Comparison of ENCODE assay signal across 1 cellular context in the genomic region with DNA sequence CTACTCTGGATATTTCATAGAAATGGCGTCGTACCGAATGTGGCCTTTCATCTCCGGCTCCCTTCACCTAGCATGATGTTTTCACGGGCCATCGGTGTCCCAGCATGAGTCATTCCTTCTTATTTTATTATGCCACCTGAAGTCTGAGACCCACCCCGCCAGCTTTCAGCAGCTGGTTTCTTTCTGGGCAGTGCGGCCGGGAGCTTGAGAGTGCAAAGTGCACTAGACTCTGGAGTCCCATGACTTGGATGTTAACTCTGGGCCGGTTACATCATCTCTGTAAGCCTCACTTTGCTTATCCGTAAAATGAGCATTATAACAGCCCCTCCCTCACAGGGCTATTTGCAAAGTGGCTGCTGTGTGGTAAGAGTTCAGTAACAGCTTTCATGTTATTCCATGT.
TF ChIP-seq lines count a peak whose summit lies in the region.

No MANE protein-coding gene starts in this region.

TF ChIP-seq in K562, 482 proteins besides CTCF, POLR2A, EP300 and RAD21:
- TF ChIP-seq, protein P1, sequence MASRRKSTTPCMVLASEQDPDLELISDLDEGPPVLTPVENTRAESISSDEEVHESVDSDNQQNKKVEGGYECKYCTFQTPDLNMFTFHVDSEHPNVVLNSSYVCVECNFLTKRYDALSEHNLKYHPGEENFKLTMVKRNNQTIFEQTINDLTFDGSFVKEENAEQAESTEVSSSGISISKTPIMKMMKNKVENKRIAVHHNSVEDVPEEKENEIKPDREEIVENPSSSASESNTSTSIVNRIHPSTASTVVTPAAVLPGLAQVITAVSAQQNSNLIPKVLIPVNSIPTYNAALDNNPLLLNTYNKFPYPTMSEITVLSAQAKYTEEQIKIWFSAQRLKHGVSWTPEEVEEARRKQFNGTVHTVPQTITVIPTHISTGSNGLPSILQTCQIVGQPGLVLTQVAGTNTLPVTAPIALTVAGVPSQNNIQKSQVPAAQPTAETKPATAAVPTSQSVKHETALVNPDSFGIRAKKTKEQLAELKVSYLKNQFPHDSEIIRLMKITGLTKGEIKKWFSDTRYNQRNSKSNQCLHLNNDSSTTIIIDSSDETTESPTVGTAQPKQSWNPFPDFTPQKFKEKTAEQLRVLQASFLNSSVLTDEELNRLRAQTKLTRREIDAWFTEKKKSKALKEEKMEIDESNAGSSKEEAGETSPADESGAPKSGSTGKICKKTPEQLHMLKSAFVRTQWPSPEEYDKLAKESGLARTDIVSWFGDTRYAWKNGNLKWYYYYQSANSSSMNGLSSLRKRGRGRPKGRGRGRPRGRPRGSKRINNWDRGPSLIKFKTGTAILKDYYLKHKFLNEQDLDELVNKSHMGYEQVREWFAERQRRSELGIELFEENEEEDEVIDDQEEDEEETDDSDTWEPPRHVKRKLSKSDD (conservative IDR thresholded peaks at IDR 0.05; ENCODE audit: low read length), result no peak
- TF ChIP-seq NR2C1 (IDR thresholded peaks at IDR 0.05) (no peak), NR2C1 (tag; IDR thresholded peaks at IDR 0.05) (0 out of 2 replicates have a peak, but pooled peaks have one; percentile 37), U2AF1 (optimal IDR thresholded peaks at IDR 0.05; ENCODE audit: low read depth, low read length) (no peak), CEBPB (tag; IDR thresholded peaks at IDR 0.05) (0 out of 2 replicates have a peak, but pooled peaks have one; percentile 28), ATF7 (IDR thresholded peaks at IDR 0.05) (peak; percentile 61; the same call in 1 of the 2 replicates), JUND (IDR thresholded peaks at IDR 0.05; ENCODE audit: borderline replicate concordance, low read depth, low read length) (peak; percentile 53), JUND (tag; IDR thresholded peaks at IDR 0.05; ENCODE audit: borderline replicate concordance, low read depth, low read length) (no peak), CEBPG (CRISPR knock-in tag; IDR thresholded peaks at IDR 0.05) (peak; percentile 27; the same call in 1 of the 2 replicates), CEBPG (tag; conservative IDR thresholded peaks at IDR 0.05 in 1 of 2, IDR thresholded peaks at IDR 0.05 in 1 of 2) (peak in 1 of 2 experiments; percentile 56; a peak in 2 of 4 replicates), L3MBTL2 (IDR thresholded peaks at IDR 0.05) (0 out of 2 replicates have a peak, but pooled peaks have one; percentile 21), MAFK (IDR thresholded peaks at IDR 0.05; ENCODE audit: low read length) (no peak)
- TF ChIP-seq, protein P2, sequence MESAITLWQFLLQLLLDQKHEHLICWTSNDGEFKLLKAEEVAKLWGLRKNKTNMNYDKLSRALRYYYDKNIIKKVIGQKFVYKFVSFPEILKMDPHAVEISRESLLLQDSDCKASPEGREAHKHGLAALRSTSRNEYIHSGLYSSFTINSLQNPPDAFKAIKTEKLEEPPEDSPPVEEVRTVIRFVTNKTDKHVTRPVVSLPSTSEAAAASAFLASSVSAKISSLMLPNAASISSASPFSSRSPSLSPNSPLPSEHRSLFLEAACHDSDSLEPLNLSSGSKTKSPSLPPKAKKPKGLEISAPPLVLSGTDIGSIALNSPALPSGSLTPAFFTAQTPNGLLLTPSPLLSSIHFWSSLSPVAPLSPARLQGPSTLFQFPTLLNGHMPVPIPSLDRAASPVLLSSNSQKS (CRISPR knock-in tag; IDR thresholded peaks at IDR 0.05), result no peak
- TF ChIP-seq, protein P3, sequence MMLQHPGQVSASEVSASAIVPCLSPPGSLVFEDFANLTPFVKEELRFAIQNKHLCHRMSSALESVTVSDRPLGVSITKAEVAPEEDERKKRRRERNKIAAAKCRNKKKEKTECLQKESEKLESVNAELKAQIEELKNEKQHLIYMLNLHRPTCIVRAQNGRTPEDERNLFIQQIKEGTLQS (IDR thresholded peaks at IDR 0.05), result peak; percentile 76
- TF ChIP-seq, protein P3 (CRISPR knock-in tag; conservative IDR thresholded peaks at IDR 0.05), result no peak
